Comparison of ENCODE assay signal across 9 cellular contexts in genomic region chr2:9191044-9191481, GRCh38. TPM values are rescaled to one million over a fixed set of nuclear protein-coding genes. Genes with fewer than 3 reads are reported as not detected.
DNase-seq lines count a peak whose midpoint lies in the region; ATAC-seq, FAIRE-seq and TF ChIP-seq lines count a peak whose summit lies in the region.
"Had no signal": no experiment of that assay in that cellular context is flagged by ENCODE, and none has a peak within 500 bp of the region (broad histone marks: within the 10 kb centered on the region; RNA-seq: fewer than 3 reads in every experiment).

No MANE protein-coding gene starts in this region.

- H4K20me1 ChIP-seq in HCT116 (ENCODE audit: insufficient read depth): no peaks in the 10 kb centered on the region

- no peak for TF ChIP-seq POLR2A in HCT116 (IDR thresholded peaks at IDR 0.05; ENCODE audit: borderline replicate concordance, extremely low read depth, insufficient read depth, insufficient read length)

- no peak overlapping the region for H3K9ac ChIP-seq in HCT116 (ENCODE audit: low read length)
- H3K9ac ChIP-seq in kidney (ENCODE audit: low read length in 2 of 2): no peak overlapping the region

- H3K27ac Mint-ChIP-seq in stimulated activated naive B cell treated with anti-CD40 and anti-IgM and Interleukin-4, amounts not matched to agents 10 μg/mL and 1 μg/mL and 100 μg/mL, for 72 hours: peak overlapping the region; percentile 57
- no peak overlapping the region for H3K27ac Mint-ChIP-seq in CD8-positive, alpha-beta memory T cell

- H2AFZ ChIP-seq in HCT116 (ENCODE audit: low read depth, low read length, poor library complexity, severe bottlenecking): no peak overlapping the region

- POLR2A ChIA-PET in HCT116 (lab: Charles Lee): no interaction called here
- POLR2A ChIA-PET in CD8-positive, alpha-beta memory T cell (lab: Charles Lee): no interaction called here

- no peak for TF ChIP-seq CTCF in HCT116 (IDR thresholded peaks at IDR 0.05 in 2 of 3, conservative IDR thresholded peaks at IDR 0.05 in 1 of 3; ENCODE audit: borderline replicate concordance in 1 of 3, insufficient read depth in 1 of 3, low read depth in 2 of 3, low read length in 2 of 3)
- no peak for TF ChIP-seq CTCF in brain microvascular endothelial cell (IDR thresholded peaks at IDR 0.05; ENCODE audit: low read depth, low read length, missing control alignments)
- no peak for TF ChIP-seq CTCF in kidney (IDR thresholded peaks at IDR 0.05; ENCODE audit: borderline replicate concordance, extremely low read depth, insufficient read depth)

- peaks cover 0 to 1% of the 10 kb centered on the region in 2 donors for H3K9me3 Mint-ChIP-seq in stimulated activated naive B cell treated with anti-CD40 and anti-IgM and Interleukin-4, amounts not matched to agents 10 μg/mL and 1 μg/mL and 100 μg/mL, for 72 hours
- no peaks in the 10 kb centered on the region for H3K9me3 Mint-ChIP-seq in CD8-positive, alpha-beta memory T cell

- H3K79me2 ChIP-seq in HCT116 (ENCODE audit: insufficient read depth, low read length): no peaks in the 10 kb centered on the region

- H3K4me1 Mint-ChIP-seq in stimulated activated naive B cell treated with anti-CD40 and anti-IgM and Interleukin-4, amounts not matched to agents 10 μg/mL and 1 μg/mL and 100 μg/mL, for 72 hours: peaks cover 12 to 20% of the 10 kb centered on the region in 2 donors
- no peaks in the 10 kb centered on the region for H3K4me1 Mint-ChIP-seq in CD8-positive, alpha-beta memory T cell

- no TSS peak for BruUV-seq in HCT116 (replicated peaks; lab: Mats Ljungman, UMichigan)

- peaks cover 0 to 12% of the 10 kb centered on the region in 2 experiments; a peak in 2 of 4 replicates for H3K4me1 ChIP-seq in HCT116 (ENCODE audit: control insufficient read depth in 1 of 2, insufficient read depth in 2 of 2, low read length in 2 of 2)
- H3K4me1 ChIP-seq in kidney (ENCODE audit: control insufficient read depth in 1 of 2, insufficient read depth in 1 of 2, low read depth in 1 of 2, low read length in 2 of 2): peaks cover 7 to 14% of the 10 kb centered on the region in 2 donors
- H3K4me1 ChIP-seq in CD8-positive, alpha-beta memory T cell (ENCODE audit: insufficient read depth, low read length): no peaks in the 10 kb centered on the region

- no peaks in the 10 kb centered on the region for H3K27me3 ChIP-seq in HCT116 (ENCODE audit: insufficient read depth, low read length)
- H3K27me3 ChIP-seq in brain microvascular endothelial cell (replicated peaks): no peaks in the 10 kb centered on the region
- H3K27me3 ChIP-seq in CD8-positive, alpha-beta memory T cell (ENCODE audit: insufficient read depth, low read length, poor library complexity, severe bottlenecking): no peaks in the 10 kb centered on the region

- no peaks in the 10 kb centered on the region for H3K36me3 Mint-ChIP-seq in stimulated activated naive B cell treated with anti-CD40 and anti-IgM and Interleukin-4, amounts not matched to agents 10 μg/mL and 1 μg/mL and 100 μg/mL, for 72 hours
- H3K36me3 Mint-ChIP-seq in CD8-positive, alpha-beta memory T cell: no peaks in the 10 kb centered on the region

- FAIRE-seq in kidney (lab: Jason Lieb, UNC): no peak

- in situ Hi-C loops in brain microvascular endothelial cell (cut with HindIII; ENCODE audit: low pct_ligation_motif_present, low sequenced_read_pairs): no loop called here

- no peak for DNase-seq in HCT116 (ENCODE audit: low read depth, low spot score)
- peak; percentile 84 for DNase-seq in brain microvascular endothelial cell
- DNase-seq in kidney: peak; percentile 85
- DNase-seq in stimulated activated naive B cell treated with anti-CD40 and anti-IgM and Interleukin-4, amounts not matched to agents 10 μg/mL and 1 μg/mL and 100 μg/mL, for 72 hours: no peak
- no peak for DNase-seq in CD8-positive, alpha-beta memory T cell
- no peak for DNase-seq in NCI-H1436 treated with DMSO at 0.1 percent for 48 hours (lab: John Stamatoyannopoulos, UW)
- DNase-seq: activated CD4-positive, alpha-beta T cell treated with anti-CD3 and anti-CD28 coated beads for 1 hour had no signal

- H3K27ac ChIP-seq in HCT116 (ENCODE audit: low read depth, low read length) (no peak overlapping the region), brain microvascular endothelial cell (peak overlapping the region; percentile 87), kidney (ENCODE audit: low read depth in 2 of 2, low read length in 2 of 2) (peak overlapping the region; percentile 32 to 38)
- no peak overlapping the region for H3K27ac ChIP-seq in CD8-positive, alpha-beta memory T cell (ENCODE audit: low read depth, low read length)

- peak overlapping the region in 1 of 2 donors; percentile 14 for H3K4me3 Mint-ChIP-seq in stimulated activated naive B cell treated with anti-CD40 and anti-IgM and Interleukin-4, amounts not matched to agents 10 μg/mL and 1 μg/mL and 100 μg/mL, for 72 hours
- no peak overlapping the region for H3K4me3 Mint-ChIP-seq in CD8-positive, alpha-beta memory T cell

- H3K36me3 ChIP-seq in HCT116 (ENCODE audit: control insufficient read depth in 1 of 2, insufficient read depth in 2 of 2, low read length in 2 of 2): no peaks in the 10 kb centered on the region
- H3K36me3 ChIP-seq in brain microvascular endothelial cell (replicated peaks): no peaks in the 10 kb centered on the region
- H3K36me3 ChIP-seq in kidney (ENCODE audit: control insufficient read depth in 1 of 2, insufficient read depth in 2 of 2, low read length in 2 of 2): no peaks in the 10 kb centered on the region
- no peaks in the 10 kb centered on the region for H3K36me3 ChIP-seq in CD8-positive, alpha-beta memory T cell (ENCODE audit: insufficient read depth, low read length)

- RAD21 ChIA-PET in HCT116 (lab: Charles Lee; ENCODE audit: low non-redundant PET in 1 of 2, low total read pairs in 2 of 2, uncharacterized antibody in 2 of 2, unreplicated experiment in 2 of 2): no interaction called here

- H3K9me2 ChIP-seq in HCT116 (ENCODE audit: insufficient read depth): no peaks in the 10 kb centered on the region

- ATAC-seq in HCT116 (peak; percentile 70), GM21786 (IDR thresholded peaks at IDR 0.05; ENCODE audit: unreplicated experiment) (no peak), GM21825 (IDR thresholded peaks at IDR 0.05; ENCODE audit: unreplicated experiment) (no peak)
- ATAC-seq in stimulated activated naive B cell treated with anti-CD40 and anti-IgM and Interleukin-4, amounts not matched to agents 10 μg/mL and 1 μg/mL and 100 μg/mL, for 72 hours (replicated peaks): peak in 1 of 2 donors; percentile 10

- H3K9me3 ChIP-seq in HCT116 (ENCODE audit: control insufficient read depth in 1 of 2, insufficient read depth in 1 of 2, low read depth in 1 of 2, low read length in 2 of 2) (no peaks in the 10 kb centered on the region), kidney (ENCODE audit: control insufficient read depth in 1 of 2, low read length in 2 of 2) (no peaks in the 10 kb centered on the region)
- H3K9me3 ChIP-seq in CD8-positive, alpha-beta memory T cell (ENCODE audit: low read length): no peaks in the 10 kb centered on the region

- peaks cover 3 to 6% of the 10 kb centered on the region in 2 donors for H3K27me3 Mint-ChIP-seq in stimulated activated naive B cell treated with anti-CD40 and anti-IgM and Interleukin-4, amounts not matched to agents 10 μg/mL and 1 μg/mL and 100 μg/mL, for 72 hours
- H3K27me3 Mint-ChIP-seq in CD8-positive, alpha-beta memory T cell: peaks cover 0 to 5% of the 10 kb centered on the region in 2 donors

- CTCF ChIA-PET in HCT116 (lab: Charles Lee): no interaction called here
- CTCF ChIA-PET in CD8-positive, alpha-beta memory T cell (lab: Charles Lee): no interaction called here

- no peak overlapping the region for H3K4me2 ChIP-seq in HCT116 (ENCODE audit: low read length)

- H3K4me3 ChIP-seq in HCT116 (replicated peaks in 1 of 2; ENCODE audit: low read depth in 1 of 2, low read length in 2 of 2): no peak overlapping the region
- no peak overlapping the region for H3K4me3 ChIP-seq in brain microvascular endothelial cell (ENCODE audit: low read depth, low read length)
- H3K4me3 ChIP-seq in kidney (ENCODE audit: low read length in 2 of 2): no peak overlapping the region
- no peak overlapping the region for H3K4me3 ChIP-seq in CD8-positive, alpha-beta memory T cell (ENCODE audit: low read length)

- TF ChIP-seq RAD21 in HCT116 (IDR thresholded peaks at IDR 0.05; ENCODE audit: low read depth): no peak

- intact Hi-C loops in HCT116 (cut with micrococcal nuclease): no loop called here
- intact Hi-C loops in kidney (cut with DNase I): no loop called here

TF ChIP-seq in HCT116, 20 proteins besides CTCF, POLR2A, EP300 and RAD21:
- no peak for TF ChIP-seq FOSL1 (IDR thresholded peaks at IDR 0.05; ENCODE audit: low read depth)
TF ChIP-seq in HCT116: peak in this region for 0.

RNA-seq across cellular contexts. Expression of gene ASAP2, which starts 15.5 kb away (rescaled TPM):
- total RNA-seq in HCT116 (2021; ENCODE audit: unreplicated experiment): 16.5 TPM
- polyA plus RNA-seq in HCT116 (2012): 9.2 and 10.0 TPM in 2 replicates
- 54.8 TPM for total RNA-seq in kidney
- polyA plus RNA-seq in kidney (ENCODE audit: insufficient read depth, low read depth, low replicate concordance): 26.2 TPM
- under 1 TPM; 0.15 to 0.38 TPM for total RNA-seq in CD8-positive, alpha-beta memory T cell
- polyA plus RNA-seq in CD8-positive, alpha-beta memory T cell: not detected

Comparison
In these comparisons a context has a peak if more than half of its experiments do, and no peak if none do; other contexts are left out.
1. DNase-seq: peak in brain microvascular endothelial cell (single experiment) and kidney (single experiment); none in HCT116 (single experiment), stimulated activated naive B cell treated with anti-CD40 and anti-IgM and Interleukin-4, amounts not matched to agents 10 μg/mL and 1 μg/mL and 100 μg/mL, for 72 hours (single experiment), CD8-positive, alpha-beta memory T cell (0 of 5) and NCI-H1436 treated with DMSO at 0.1 percent for 48 hours (single experiment).
2. H3K27ac ChIP-seq: peak in brain microvascular endothelial cell (single experiment) and kidney (2 of 2); none in HCT116 (single experiment) and CD8-positive, alpha-beta memory T cell (single experiment).
3. RNA of gene ASAP2, which starts 15.5 kb away (total RNA-seq): 54.8 TPM in kidney (single experiment) and 16.5 TPM in HCT116 (single experiment); 0.15 to 0.38 TPM in CD8-positive, alpha-beta memory T cell; every median in the first group is over 10 times any median in the second.